2 cellular contexts compared by ENCODE assay signal in the genomic region with DNA sequence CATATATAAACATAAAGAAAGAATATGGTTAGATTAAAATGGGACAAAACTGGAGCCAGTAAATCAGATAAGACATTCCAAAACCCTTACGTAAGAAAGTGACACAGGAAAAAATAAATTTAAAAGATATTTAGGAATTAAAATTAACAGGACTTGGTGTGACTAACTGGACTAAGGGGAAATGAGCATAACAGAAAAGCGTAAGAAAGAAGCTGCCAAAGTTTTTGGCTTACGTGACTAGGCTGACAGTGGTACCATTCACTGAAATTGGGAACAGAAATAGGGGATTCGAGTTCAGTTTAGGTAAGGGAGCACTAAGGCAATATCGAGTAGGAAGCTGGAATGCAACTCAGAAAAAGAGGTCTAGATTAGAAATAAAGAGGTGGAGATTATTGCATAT.
TF ChIP-seq lines count a peak whose summit lies in the region.

No MANE protein-coding gene starts in this region.

TF ChIP-seq in SK-N-SH, 30 proteins besides CTCF, POLR2A, EP300 and RAD21:
- TF ChIP-seq TCF12 (IDR thresholded peaks at IDR 0.05), result 0 out of 2 replicates have a peak, but pooled peaks have one; percentile 5
- no peak for TF ChIP-seq ELF1 (IDR thresholded peaks at IDR 0.05)

TF ChIP-seq in endothelial cell of umbilical vein, 7 proteins besides CTCF, POLR2A, EP300 and RAD21:
- TF ChIP-seq MYC (IDR thresholded peaks at IDR 0.05; ENCODE audit: low read depth, low read length) (no peak), GATA2 (IDR thresholded peaks at IDR 0.05; ENCODE audit: insufficient read depth, insufficient read length, low read depth, low read length) (peak; percentile 61), MAX (IDR thresholded peaks at IDR 0.05; ENCODE audit: insufficient read depth, insufficient read length) (no peak), POLR2AphosphoS5 (IDR thresholded peaks at IDR 0.05; ENCODE audit: insufficient read depth, low read depth, low read length) (no peak), FOS (IDR thresholded peaks at IDR 0.05; ENCODE audit: borderline replicate concordance, insufficient read depth, low read length) (no peak), JUN (IDR thresholded peaks at IDR 0.05; ENCODE audit: borderline replicate concordance, insufficient read depth, insufficient read length, low read depth) (no peak)
